1 cellular context compared by ENCODE assay signal in genomic region chr4:87461281-87461700, GRCh38.
TF ChIP-seq lines count a peak whose summit lies in the region.

No MANE protein-coding gene starts in this region.

TF ChIP-seq in GM23338, 12 proteins besides CTCF, POLR2A, EP300 and RAD21 (continued from another document):
- TF ChIP-seq ZNF462 (CRISPR knock-in tag; IDR thresholded peaks at IDR 0.05) (no peak), ETS1 (IDR thresholded peaks at IDR 0.05) (no peak), NANOG (IDR thresholded peaks at IDR 0.05; ENCODE audit: borderline replicate concordance) (no peak), EZH2phosphoT487 (IDR thresholded peaks at IDR 0.05; ENCODE audit: unreplicated experiment) (no peak), ZNF331 (CRISPR knock-in tag; IDR thresholded peaks at IDR 0.05; ENCODE audit: low read depth) (no peak), CREB1 (CRISPR knock-in tag; IDR thresholded peaks at IDR 0.05; ENCODE audit: low read depth) (no peak), REST (IDR thresholded peaks at IDR 0.05; ENCODE audit: unreplicated experiment) (no peak), STAT1 (IDR thresholded peaks at IDR 0.05; ENCODE audit: unreplicated experiment) (no peak), EZH2 (IDR thresholded peaks at IDR 0.05; ENCODE audit: low read depth, unreplicated experiment) (no peak), ZNF114 (CRISPR knock-in tag; IDR thresholded peaks at IDR 0.05) (no peak)
